14 cellular contexts compared by ENCODE assay signal in genomic region chr20:35702824-35703695, GRCh38. TPM values are rescaled to one million over a fixed set of nuclear protein-coding genes. Genes with fewer than 3 reads are reported as not detected.
DNase-seq lines count a peak whose midpoint lies in the region; FAIRE-seq and TF ChIP-seq lines count a peak whose summit lies in the region.
"Had no signal": no experiment of that assay in that cellular context is flagged by ENCODE, and none has a peak within 500 bp of the region (broad histone marks: within the 10 kb centered on the region; RNA-seq: fewer than 3 reads in every experiment).

No MANE protein-coding gene starts in this region.

- H3K27ac Mint-ChIP-seq in activated naive CD4-positive, alpha-beta T cell treated with anti-CD3 and anti-CD28 coated beads for 36 hours: peak overlapping the region; percentile 75
- H3K27ac Mint-ChIP-seq: T-helper 2 cell treated with Interferon-gamma antibody and Interleukin-4, amounts not matched to agents 5 μg/mL and 100 μg/mL, for 36 hours had no signal

- H3K27me3 Mint-ChIP-seq in activated naive CD4-positive, alpha-beta T cell treated with anti-CD3 and anti-CD28 coated beads for 36 hours (ENCODE audit: low read depth): no peaks in the 10 kb centered on the region

- H3K4ac ChIP-seq in H1 (replicated peaks; ENCODE audit: insufficient read length, low read depth, low read length): no peak overlapping the region

- 0 out of 2 replicates have a peak, but pooled peaks have one; percentile 2 for TF ChIP-seq POLR2A in Raji (IDR thresholded peaks at IDR 0.05; ENCODE audit: insufficient read depth, low read depth, low read length)
- TF ChIP-seq POLR2A in H1 (IDR thresholded peaks at IDR 0.05; ENCODE audit: control extremely low read depth in 1 of 2, low read depth in 2 of 2, low read length in 2 of 2): no peak

- H3K36me3 ChIP-seq in H1 (ENCODE audit: control insufficient read depth in 2 of 4, insufficient read depth in 4 of 4, low read length in 3 of 4) (peaks cover 18 to 62% (median 37%) of the 10 kb centered on the region in 4 experiments), skeletal muscle tissue (ENCODE audit: control insufficient read depth in 3 of 3, insufficient read depth in 3 of 3, low read length in 3 of 3) (peaks cover 32 to 37% (median 34%) of the 10 kb centered on the region in 3 donors), Karpas-422 (ENCODE audit: insufficient read depth, low read length) (peaks cover 49% of the 10 kb centered on the region)
- H3K36me3 ChIP-seq: uterus had no signal

- no peak overlapping the region for H2BK12ac ChIP-seq in H1 (ENCODE audit: low read depth, low read length)

- H3K9me3 ChIP-seq in H1 (ENCODE audit: insufficient read depth in 2 of 2, low read depth in 1 of 2, low read length in 1 of 2): no peaks in the 10 kb centered on the region
- no peaks in the 10 kb centered on the region for H3K9me3 ChIP-seq in skeletal muscle tissue (ENCODE audit: control insufficient read depth in 3 of 3, low read length in 3 of 3)
- no peaks in the 10 kb centered on the region for H3K9me3 ChIP-seq in Karpas-422 (ENCODE audit: low read length)
- H3K9me3 ChIP-seq: heart left ventricle, uterus had no signal

- H3K14ac ChIP-seq in H1 (ENCODE audit: insufficient read length): no peak overlapping the region

- no peak overlapping the region for H3K4me2 ChIP-seq in H1 (ENCODE audit: insufficient read depth in 1 of 2, low read depth in 2 of 2, low read length in 2 of 2)
- H3K4me2 ChIP-seq in Karpas-422 (ENCODE audit: low read depth, low read length, poor library complexity, severe bottlenecking): no peak overlapping the region

- H2AK5ac ChIP-seq in H1 (ENCODE audit: low read depth, low read length): no peak overlapping the region

- H3K27me3 ChIP-seq in H1 (replicated peaks in 1 of 4; ENCODE audit: control insufficient read depth in 3 of 4, extremely low read depth in 1 of 4, insufficient read depth in 3 of 4, low read length in 3 of 4): no peaks in the 10 kb centered on the region
- H3K27me3 ChIP-seq in skeletal muscle tissue (ENCODE audit: control insufficient read depth in 3 of 3, insufficient read depth in 3 of 3, low read length in 3 of 3): no peaks in the 10 kb centered on the region
- H3K27me3 ChIP-seq in Karpas-422 (ENCODE audit: low read length): no peaks in the 10 kb centered on the region
- H3K27me3 ChIP-seq: heart left ventricle, uterus had no signal

- H2BK20ac ChIP-seq in H1 (ENCODE audit: low read length): no peak overlapping the region

- FAIRE-seq in H1 (lab: Jason Lieb, UNC): no peak

- H2AFZ ChIP-seq in H1 (ENCODE audit: low read length) (no peak overlapping the region), Karpas-422 (ENCODE audit: low read length) (no peak overlapping the region)

- no peak overlapping the region for H4K91ac ChIP-seq in H1 (replicated peaks; ENCODE audit: insufficient read length, low read length)

- WGBS in H1 (ENCODE audit: extremely low coverage in 1 of 2, insufficient coverage in 1 of 2, insufficient read length in 1 of 2, insufficient replicate concordance in 2 of 2, low coverage in 1 of 2, low lambda C conversion rate in 2 of 2, missing lambda C conversion rate in 1 of 2), 2 experiments: 91% methylated on average over 4 of the region's 4 CpGs; no CpG with 5 or more reads in 1 of the 2 experiments

- H3K9ac ChIP-seq in H1 (replicated peaks in 1 of 4; ENCODE audit: extremely low read depth in 1 of 4, low read depth in 3 of 4, low read length in 3 of 4) (no peak overlapping the region), skeletal muscle tissue (ENCODE audit: low read depth in 1 of 3, low read length in 3 of 3) (no peak overlapping the region), Karpas-422 (ENCODE audit: low read length) (no peak overlapping the region)

- intact Hi-C loops in activated naive CD4-positive, alpha-beta T cell treated with anti-CD3 and anti-CD28 coated beads for 36 hours (cut with micrococcal nuclease): no loop called here

- no peak overlapping the region for H3K4me3 Mint-ChIP-seq in activated naive CD4-positive, alpha-beta T cell treated with anti-CD3 and anti-CD28 coated beads for 36 hours
- H3K4me3 Mint-ChIP-seq: T-helper 2 cell treated with Interferon-gamma antibody and Interleukin-4, amounts not matched to agents 5 μg/mL and 100 μg/mL, for 36 hours had no signal

- no peak overlapping the region for H3K56ac ChIP-seq in H1 (replicated peaks; ENCODE audit: insufficient read length, low read depth, low read length)

- H2BK120ac ChIP-seq in H1 (replicated peaks; ENCODE audit: low read depth, low read length): no peak overlapping the region

- POLR2A ChIA-PET in H1 (lab: Charles Lee; ENCODE audit: partially characterized antibody): interaction anchor here (0.6 to 40.1 kb wide), 11 partner anchors 10 to 159 kb away, joined by 3 to 2341 read pairs (median 4); partner anchors contain the start of gene RBM39

- H3K23me2 ChIP-seq in H1 (ENCODE audit: low read depth, low read length): peaks cover 11% of the 10 kb centered on the region

- H3K79me1 ChIP-seq in H1 (ENCODE audit: low read depth, low read length): no peaks in the 10 kb centered on the region

- H3K9me3 Mint-ChIP-seq in activated naive CD4-positive, alpha-beta T cell treated with anti-CD3 and anti-CD28 coated beads for 36 hours: no peaks in the 10 kb centered on the region
- H3K9me3 Mint-ChIP-seq: brain; T-helper 2 cell treated with Interferon-gamma antibody and Interleukin-4, amounts not matched to agents 5 μg/mL and 100 μg/mL, for 36 hours had no signal

- H3K4me1 Mint-ChIP-seq in activated naive CD4-positive, alpha-beta T cell treated with anti-CD3 and anti-CD28 coated beads for 36 hours (ENCODE audit: low read depth): peaks cover 30% of the 10 kb centered on the region

- H4K20me1 ChIP-seq in H1 (replicated peaks in 1 of 2; ENCODE audit: control insufficient read depth in 1 of 2, insufficient read depth in 2 of 2, low read length in 2 of 2) (peaks cover 3 to 8% of the 10 kb centered on the region in 2 experiments), Karpas-422 (ENCODE audit: insufficient read depth, low read depth, low read length) (peaks cover 10% of the 10 kb centered on the region; the same call in 1 of the 2 replicates)

- H3K23ac ChIP-seq in H1 (ENCODE audit: insufficient read length): no peak overlapping the region

- no peak overlapping the region for H3K18ac ChIP-seq in H1 (ENCODE audit: extremely low read depth, low read length)

- CTCF ChIA-PET in activated naive CD4-positive, alpha-beta T cell treated with anti-CD3 and anti-CD28 coated beads for 36 hours (lab: Charles Lee): interaction anchor here (0.6 to 1.7 kb wide), 6 partner anchors 36 to 290 kb away, joined by 4 to 7 read pairs (median 4); no protein-coding TSS in a partner anchor
- CTCF ChIA-PET in H1 (lab: Charles Lee; ENCODE audit: partially characterized antibody): interaction anchor here (1.1 to 1.3 kb wide), 2 partner anchors 17 to 39 kb away, joined by 5 read pairs; partner anchors contain the start of gene RBM39

- TF ChIP-seq EP300 in H1 (IDR thresholded peaks at IDR 0.05; ENCODE audit: borderline replicate concordance in 1 of 2, low read depth in 2 of 2, low read length in 2 of 2): no peak

- H3K4me3 ChIP-seq in H1 (ENCODE audit: extremely low read depth in 1 of 4, insufficient read depth in 2 of 4, low read depth in 3 of 4, low read length in 4 of 4): no peak overlapping the region
- H3K4me3 ChIP-seq in skeletal muscle tissue (ENCODE audit: low read length in 3 of 3): no peak overlapping the region
- no peak overlapping the region for H3K4me3 ChIP-seq in Karpas-422 (ENCODE audit: low read length)
- H3K4me3 ChIP-seq: heart left ventricle, uterus had no signal

- no peak for TF ChIP-seq RAD21 in H1 (IDR thresholded peaks at IDR 0.05 in 1 of 2, conservative IDR thresholded peaks at IDR 0.05 in 1 of 2; ENCODE audit: low read depth in 2 of 2, low read length in 2 of 2)

- H3K4me1 ChIP-seq in H1 (replicated peaks in 1 of 4; ENCODE audit: control insufficient read depth in 3 of 4, insufficient read depth in 4 of 4, low read length in 3 of 4) (peaks cover 0 to 2% (median under 1%) of the 10 kb centered on the region in 4 experiments; a peak in 2 of 7 replicates), skeletal muscle tissue (ENCODE audit: control insufficient read depth in 3 of 3, insufficient read depth in 3 of 3, low read length in 3 of 3) (peaks cover 24 to 26% (median 25%) of the 10 kb centered on the region in 3 donors), Karpas-422 (ENCODE audit: low read length) (peaks cover 27% of the 10 kb centered on the region)

- no peak overlapping the region for H2BK5ac ChIP-seq in H1 (ENCODE audit: low read depth, low read length)

- no peaks in the 10 kb centered on the region for H3K9me2 ChIP-seq in Karpas-422 (replicated peaks; ENCODE audit: insufficient read depth, low read length)

- H3K79me2 ChIP-seq in H1 (ENCODE audit: control insufficient read depth in 1 of 2, insufficient read depth in 2 of 2, low read length in 2 of 2): peaks cover 0 to 8% of the 10 kb centered on the region in 2 experiments; a peak in 2 of 4 replicates
- H3K79me2 ChIP-seq in Karpas-422 (ENCODE audit: low read length): peaks cover 19% of the 10 kb centered on the region

- H3K36me3 Mint-ChIP-seq in activated naive CD4-positive, alpha-beta T cell treated with anti-CD3 and anti-CD28 coated beads for 36 hours (ENCODE audit: low read depth): peaks cover 55% of the 10 kb centered on the region

- H3K27ac ChIP-seq in H1 (ENCODE audit: low read depth, low read length): no peak overlapping the region
- peak overlapping the region; percentile 8 for H3K27ac ChIP-seq in skeletal muscle tissue (ENCODE audit: low read depth, low read length)
- H3K27ac ChIP-seq in Karpas-422 (ENCODE audit: low read length): no peak overlapping the region
- H3K27ac ChIP-seq: heart left ventricle, uterus had no signal

- H4K8ac ChIP-seq in H1 (ENCODE audit: extremely low read depth, insufficient read depth, low read length): no peak overlapping the region; the same call in 1 of the 2 replicates

- DNase-seq in activated naive CD4-positive, alpha-beta T cell treated with anti-CD3 and anti-CD28 coated beads for 36 hours: no peak
- DNase-seq in activated naive CD4-positive, alpha-beta T cell treated with Interleukin-2 at 50 U/mL for 16 hours: no peak
- DNase-seq in H1 (ENCODE audit: low read depth in 1 of 2, low spot score in 2 of 2): no peak
- no peak for DNase-seq in SW 1271 (lab: John Stamatoyannopoulos, UW)
- no peak for DNase-seq in Karpas-422
- no peak for DNase-seq in GM10266 (ENCODE audit: extremely low spot score)
- DNase-seq: heart left ventricle; NCI-H2227 treated with DMSO at 0.1 percent for 48 hours; stimulated activated CD4-positive, alpha-beta T cell treated with anti-CD3 and anti-CD28 coated beads, Interleukin-12 subunit alpha, Interleukin-12 subunit beta, amount 100 ng/mL, for 4 hours had no signal

- H2BK15ac ChIP-seq in H1 (ENCODE audit: low read length): no peak overlapping the region

- TF ChIP-seq CTCF in H1 (IDR thresholded peaks at IDR 0.05; ENCODE audit: control extremely low read depth in 1 of 3, insufficient read depth in 1 of 3, low read depth in 1 of 3, low read length in 3 of 3): no peak
- no peak for TF ChIP-seq CTCF in GM10266 (IDR thresholded peaks at IDR 0.05; ENCODE audit: control insufficient read depth, insufficient read depth, low read depth, missing control alignments)

- H4K5ac ChIP-seq in H1 (ENCODE audit: insufficient read length, low read depth, low read length): no peak overlapping the region

RNA-seq across cellular contexts. Expression of gene ROMO1, which starts 3.9 kb away (rescaled TPM):
- total RNA-seq in activated naive CD4-positive, alpha-beta T cell treated with anti-CD3 and anti-CD28 coated beads for 36 hours: 100 to 1,000 TPM; 120 to 134 TPM
- total RNA-seq in H1 (2021; fragmentation: NEBNext Ultra II Directional; extraction: Animal tissue kit (Norgen Biotek cat#: 25700)): 164 and 173 TPM in 2 replicates
- 702 and 1,070 TPM in 2 replicates for polyA plus RNA-seq in H1 (2011; rRNA removed)
- 631 TPM for polyA plus RNA-seq in H1 (2011; cell fraction: cytosol; rRNA removed)
- polyA plus RNA-seq in H1 (2011; cell fraction: nucleus; rRNA removed): 401 TPM
- polyA plus RNA-seq in H1 (2012, experiment 1 of 2): 114 to 387 TPM (median 323 TPM) in 4 replicates
- 427 TPM for polyA plus RNA-seq in H1 (2012, experiment 2 of 2)
- 546 TPM for polyA plus RNA-seq in H1 (2013, experiment 1 of 2)
- 515 TPM for polyA plus RNA-seq in H1 (2013, experiment 2 of 2)
- 15.1 and 25.8 TPM in 2 replicates for polyA minus RNA-seq in H1 (2011; rRNA and poly(A)+ RNA removed)
- polyA minus RNA-seq in H1 (2011; cell fraction: cytosol; rRNA and poly(A)+ RNA removed): 45.5 TPM
- polyA minus RNA-seq in H1 (2011; cell fraction: nucleus; rRNA and poly(A)+ RNA removed): 46.2 TPM
- 103 TPM for total RNA-seq in skeletal muscle tissue
- total RNA-seq in Karpas-422 (2014; rRNA removed; shearing (Covaris generic); ENCODE audit: low replicate concordance): 242 and 325 TPM in 2 replicates

RNA-seq across cellular contexts. Expression of gene NFS1, which starts 3.9 kb away (rescaled TPM):
- 10 to 100 TPM; 33.6 to 38.1 TPM for total RNA-seq in activated naive CD4-positive, alpha-beta T cell treated with anti-CD3 and anti-CD28 coated beads for 36 hours
- 25.1 and 26.1 TPM in 2 replicates for total RNA-seq in H1 (2021; fragmentation: NEBNext Ultra II Directional; extraction: Animal tissue kit (Norgen Biotek cat#: 25700))
- polyA plus RNA-seq in H1 (2011; rRNA removed): 35.4 and 38.8 TPM in 2 replicates
- 34.4 TPM for polyA plus RNA-seq in H1 (2011; cell fraction: cytosol; rRNA removed)
- 37.7 TPM for polyA plus RNA-seq in H1 (2011; cell fraction: nucleus; rRNA removed)
- polyA plus RNA-seq in H1 (2012, experiment 1 of 2): 21.4 to 26.7 TPM (median 23.6 TPM) in 4 replicates
- polyA plus RNA-seq in H1 (2012, experiment 2 of 2): 20.6 TPM
- 13.6 TPM for polyA plus RNA-seq in H1 (2013, experiment 1 of 2)
- polyA plus RNA-seq in H1 (2013, experiment 2 of 2): 12.2 TPM
- 27.2 and 28.3 TPM in 2 replicates for polyA minus RNA-seq in H1 (2011; rRNA and poly(A)+ RNA removed)
- 11.1 TPM for polyA minus RNA-seq in H1 (2011; cell fraction: cytosol; rRNA and poly(A)+ RNA removed)
- polyA minus RNA-seq in H1 (2011; cell fraction: nucleus; rRNA and poly(A)+ RNA removed): 10.5 TPM
- 11.5 TPM for total RNA-seq in skeletal muscle tissue
- total RNA-seq in Karpas-422 (2014; rRNA removed; shearing (Covaris generic); ENCODE audit: low replicate concordance): 62.6 and 79.6 TPM in 2 replicates

RNA-seq across cellular contexts. Expression of gene CPNE1, which starts 38.4 kb away (rescaled TPM):
- total RNA-seq in activated naive CD4-positive, alpha-beta T cell treated with anti-CD3 and anti-CD28 coated beads for 36 hours: 100 to 1,000 TPM; 261 to 281 TPM
- 294 and 299 TPM in 2 replicates for total RNA-seq in H1 (2021; fragmentation: NEBNext Ultra II Directional; extraction: Animal tissue kit (Norgen Biotek cat#: 25700))
- polyA plus RNA-seq in H1 (2011; rRNA removed): 346 and 534 TPM in 2 replicates
- 309 TPM for polyA plus RNA-seq in H1 (2011; cell fraction: cytosol; rRNA removed)
- 546 TPM for polyA plus RNA-seq in H1 (2011; cell fraction: nucleus; rRNA removed)
- 262 to 326 TPM (median 314 TPM) in 4 replicates for polyA plus RNA-seq in H1 (2012, experiment 1 of 2)
- polyA plus RNA-seq in H1 (2012, experiment 2 of 2): 381 TPM
- polyA plus RNA-seq in H1 (2013, experiment 1 of 2): 128 TPM
- 117 TPM for polyA plus RNA-seq in H1 (2013, experiment 2 of 2)
- 209 and 248 TPM in 2 replicates for polyA minus RNA-seq in H1 (2011; rRNA and poly(A)+ RNA removed)
- polyA minus RNA-seq in H1 (2011; cell fraction: cytosol; rRNA and poly(A)+ RNA removed): 214 TPM
- polyA minus RNA-seq in H1 (2011; cell fraction: nucleus; rRNA and poly(A)+ RNA removed): 172 TPM
- total RNA-seq in skeletal muscle tissue: 116 TPM
- 205 and 216 TPM in 2 replicates for total RNA-seq in Karpas-422 (2014; rRNA removed; shearing (Covaris generic); ENCODE audit: low replicate concordance)

RNA-seq across cellular contexts. Expression of gene RBM12, which starts 38.4 kb away (rescaled TPM):
- 100 to 1,000 TPM; 106 to 110 TPM for total RNA-seq in activated naive CD4-positive, alpha-beta T cell treated with anti-CD3 and anti-CD28 coated beads for 36 hours
- 175 and 187 TPM in 2 replicates for total RNA-seq in H1 (2021; fragmentation: NEBNext Ultra II Directional; extraction: Animal tissue kit (Norgen Biotek cat#: 25700))
- polyA plus RNA-seq in H1 (2011; rRNA removed): 207 and 214 TPM in 2 replicates
- 169 TPM for polyA plus RNA-seq in H1 (2011; cell fraction: cytosol; rRNA removed)
- polyA plus RNA-seq in H1 (2011; cell fraction: nucleus; rRNA removed): 164 TPM
- 83.5 to 114 TPM (median 91.9 TPM) in 4 replicates for polyA plus RNA-seq in H1 (2012, experiment 1 of 2)
- polyA plus RNA-seq in H1 (2012, experiment 2 of 2): 15.4 TPM
- polyA plus RNA-seq in H1 (2013, experiment 1 of 2): 138 TPM
- polyA plus RNA-seq in H1 (2013, experiment 2 of 2): 137 TPM
- 328 and 406 TPM in 2 replicates for polyA minus RNA-seq in H1 (2011; rRNA and poly(A)+ RNA removed)
- 85.5 TPM for polyA minus RNA-seq in H1 (2011; cell fraction: cytosol; rRNA and poly(A)+ RNA removed)
- polyA minus RNA-seq in H1 (2011; cell fraction: nucleus; rRNA and poly(A)+ RNA removed): 157 TPM
- 38.6 TPM for total RNA-seq in skeletal muscle tissue
- 39.6 and 78.5 TPM in 2 replicates for total RNA-seq in Karpas-422 (2014; rRNA removed; shearing (Covaris generic); ENCODE audit: low replicate concordance)

RNA-seq across cellular contexts. Expression of gene RBM39, which starts 39.0 kb away (rescaled TPM):
- 100 to 1,000 TPM; 297 to 304 TPM for total RNA-seq in activated naive CD4-positive, alpha-beta T cell treated with anti-CD3 and anti-CD28 coated beads for 36 hours
- total RNA-seq in H1 (2021; fragmentation: NEBNext Ultra II Directional; extraction: Animal tissue kit (Norgen Biotek cat#: 25700)): 219 and 220 TPM in 2 replicates
- polyA plus RNA-seq in H1 (2011; rRNA removed): 55.2 and 78.0 TPM in 2 replicates
- 91.4 TPM for polyA plus RNA-seq in H1 (2011; cell fraction: cytosol; rRNA removed)
- 192 TPM for polyA plus RNA-seq in H1 (2011; cell fraction: nucleus; rRNA removed)
- polyA plus RNA-seq in H1 (2012, experiment 1 of 2): 147 to 209 TPM (median 187 TPM) in 4 replicates
- 17.2 TPM for polyA plus RNA-seq in H1 (2012, experiment 2 of 2)
- polyA plus RNA-seq in H1 (2013, experiment 1 of 2): 189 TPM
- polyA plus RNA-seq in H1 (2013, experiment 2 of 2): 163 TPM
- polyA minus RNA-seq in H1 (2011; rRNA and poly(A)+ RNA removed): 106 and 152 TPM in 2 replicates
- polyA minus RNA-seq in H1 (2011; cell fraction: cytosol; rRNA and poly(A)+ RNA removed): 74.5 TPM
- polyA minus RNA-seq in H1 (2011; cell fraction: nucleus; rRNA and poly(A)+ RNA removed): 261 TPM
- 407 TPM for total RNA-seq in skeletal muscle tissue
- 315 and 375 TPM in 2 replicates for total RNA-seq in Karpas-422 (2014; rRNA removed; shearing (Covaris generic); ENCODE audit: low replicate concordance)
